Comparison of ENCODE assay signal across 8 cellular contexts in genomic region chr6:117906905-117907599, GRCh38. TPM values are rescaled to one million over a fixed set of nuclear protein-coding genes. Genes with fewer than 3 reads are reported as not detected.
DNase-seq lines count a peak whose midpoint lies in the region; ATAC-seq and TF ChIP-seq lines count a peak whose summit lies in the region.

SLC35F1 (plus strand) TSS chr6:117907264.

- H3K4me3 ChIP-seq in adrenal gland (peak within 1 kb of the TSS in 2 of 4 donors; percentile 60 to 77), hepatocyte (peak within 1 kb of the TSS; percentile 88), rectal smooth muscle tissue (ENCODE audit: low read length) (peak within 1 kb of the TSS; percentile 60)

- peak; percentile 39 for DNase-seq in AG08395 (ENCODE audit: low spot score)
- DNase-seq in NCI-H524 treated with DMSO at 0.1 percent for 48 hours (lab: John Stamatoyannopoulos, UW): peak; percentile 28
- peak in 6 of 7 donors; percentile 28 to 56 (median 50) for DNase-seq in adrenal gland
- DNase-seq in hepatocyte (ENCODE audit: low spot score): peak; percentile 64
- DNase-seq in NCI-H1048 (lab: John Stamatoyannopoulos, UW): no peak

- TF ChIP-seq POLR2A in adrenal gland (IDR thresholded peaks at IDR 0.05): no peak

- H3K27ac ChIP-seq in adrenal gland: peak within 1 kb of the TSS in 1 of 5 donors; percentile 58
- no peak within 1 kb of the TSS for H3K27ac ChIP-seq in hepatocyte
- no peak within 1 kb of the TSS for H3K27ac ChIP-seq in rectal smooth muscle tissue (ENCODE audit: low read depth, low read length)

- H3K79me2 ChIP-seq in hepatocyte: no peaks in the 10 kb centered on the region

- H3K4me1 ChIP-seq in adrenal gland (replicated peaks in 1 of 2) (peaks cover 11 to 14% of the 10 kb centered on the region in 2 donors), hepatocyte (ENCODE audit: insufficient read depth) (peaks cover 4% of the 10 kb centered on the region), rectal smooth muscle tissue (ENCODE audit: control insufficient read depth, insufficient read depth, low read length) (no peaks in the 10 kb centered on the region)

- no peaks in the 10 kb centered on the region for H3K9me2 ChIP-seq in hepatocyte (replicated peaks; ENCODE audit: insufficient read depth)

- TF ChIP-seq CTCF in adrenal gland (IDR thresholded peaks at IDR 0.05) (peak in 3 of 6 experiments; percentile 4 to 41 (median 21)), hepatocyte (IDR thresholded peaks at IDR 0.05; ENCODE audit: poor library complexity) (peak; percentile 55)

- H3K27me3 ChIP-seq in adrenal gland: peaks cover 27% of the 10 kb centered on the region
- peaks cover 55% of the 10 kb centered on the region for H3K27me3 ChIP-seq in hepatocyte
- peaks cover 3% of the 10 kb centered on the region for H3K27me3 ChIP-seq in rectal smooth muscle tissue (ENCODE audit: control insufficient read depth, insufficient read depth, low read length)

- 0 to 3% (median 1%) methylated on average over 10 to 88 of the region's 88 CpGs for WGBS in adrenal gland, 4 donors
- WGBS in hepatocyte (ENCODE audit: low lambda C conversion rate, missing lambda C conversion rate): under 1% methylated on average over 40 of the region's 88 CpGs

- H3K9me3 ChIP-seq in adrenal gland (replicated peaks in 1 of 3) (no peaks in the 10 kb centered on the region), hepatocyte (ENCODE audit: low read depth) (no peaks in the 10 kb centered on the region)

- ATAC-seq in GM18502 (IDR thresholded peaks at IDR 0.05; ENCODE audit: poor library complexity, unreplicated experiment) (peak; percentile 72), HG02973 (IDR thresholded peaks at IDR 0.05; ENCODE audit: unreplicated experiment) (peak; percentile 50)

- H3K4me2 ChIP-seq in hepatocyte: peak within 1 kb of the TSS; percentile 99

- H4K20me1 ChIP-seq in hepatocyte (ENCODE audit: insufficient read depth, poor library complexity, severe bottlenecking): no peaks in the 10 kb centered on the region

- peak within 1 kb of the TSS; percentile 83 for H2AFZ ChIP-seq in hepatocyte

- H3K9ac ChIP-seq in rectal smooth muscle tissue (ENCODE audit: low read length): no peak within 1 kb of the TSS

- H3K36me3 ChIP-seq in adrenal gland (replicated peaks in 1 of 2) (no peaks in the 10 kb centered on the region), hepatocyte (replicated peaks; ENCODE audit: insufficient read depth, low read depth) (no peaks in the 10 kb centered on the region), rectal smooth muscle tissue (ENCODE audit: control insufficient read depth, insufficient read depth, low read length) (no peaks in the 10 kb centered on the region)

- intact Hi-C loops in adrenal gland (cut with DNase I): no loop called here

RNA-seq across cellular contexts. Expression of gene SLC35F1, which starts in this region (rescaled TPM):
- total RNA-seq in adrenal gland (1 to 10 TPM in 6 of 8 donors, under 1 TPM in 2; 0.50 to 3.3 (median 1.7) TPM), hepatocyte (0.24 and 0.43 TPM in 2 replicates)
- polyA plus RNA-seq in adrenal gland (1 to 10 TPM in 2 of 3 donors, under 1 TPM in 1; 0.32 to 4.0 (median 1.5) TPM), hepatocyte (0.04 and 0.11 TPM in 2 replicates)

Comparison
In these comparisons a context has a peak if more than half of its experiments do, and no peak if none do; other contexts are left out.
1. Peak in DNase-seq, H3K4me3 ChIP-seq and H3K4me2 ChIP-seq in hepatocyte; RNA of the gene not detected or under 1 TPM.